In the genomic region with DNA sequence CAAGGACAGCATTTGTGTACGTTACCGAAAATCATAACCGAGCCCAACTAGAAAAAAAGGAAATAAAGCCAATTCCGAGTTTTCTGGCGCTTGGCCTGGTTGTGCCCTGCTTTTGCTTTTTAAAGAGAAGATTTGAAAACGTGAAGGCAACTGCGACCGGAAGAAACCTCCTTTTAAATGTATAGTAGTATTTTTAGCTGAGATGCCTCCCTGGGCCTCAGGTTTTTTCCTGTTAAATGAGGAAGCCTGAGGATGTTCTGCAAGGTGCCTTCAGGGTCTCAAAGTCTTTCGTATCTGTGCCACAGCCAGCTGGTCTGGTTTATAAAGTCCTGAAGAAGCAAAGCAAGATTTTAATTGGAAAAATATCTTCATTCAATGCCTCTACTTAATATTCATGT, we compare ENCODE assay signal across 8 cellular contexts. TPM values are rescaled to one million over a fixed set of nuclear protein-coding genes. Genes with fewer than 3 reads are reported as not detected.
DNase-seq lines count a peak whose midpoint lies in the region; ATAC-seq and TF ChIP-seq lines count a peak whose summit lies in the region.

No MANE protein-coding gene starts in this region.

- peaks cover 20% of the 10 kb centered on the region for H3K36me3 Mint-ChIP-seq in activated CD4-positive, alpha-beta T cell treated with anti-CD3 and anti-CD28 coated beads, Interleukin-2, amount 10 ng/mL, durations not matched to agents 7 days and 5 days (ENCODE audit: low read depth)

- no peaks in the 10 kb centered on the region for H3K9me3 Mint-ChIP-seq in activated CD4-positive, alpha-beta T cell treated with anti-CD3 and anti-CD28 coated beads, Interleukin-2, amount 10 ng/mL, durations not matched to agents 7 days and 5 days

- H3K27ac Mint-ChIP-seq in activated CD4-positive, alpha-beta T cell treated with anti-CD3 and anti-CD28 coated beads, Interleukin-2, amount 10 ng/mL, durations not matched to agents 7 days and 5 days, result peak overlapping the region; percentile 98

- H3K27me3 ChIP-seq in SJSA1 (replicated peaks), result peaks cover 4% of the 10 kb centered on the region; the same call in 1 of the 2 replicates
- H3K27me3 ChIP-seq in gastrocnemius medialis, result no peaks in the 10 kb centered on the region

- peak overlapping the region; percentile 97 for H3K4me3 Mint-ChIP-seq in activated CD4-positive, alpha-beta T cell treated with anti-CD3 and anti-CD28 coated beads, Interleukin-2, amount 10 ng/mL, durations not matched to agents 7 days and 5 days

- H3K27me3 Mint-ChIP-seq in activated CD4-positive, alpha-beta T cell treated with anti-CD3 and anti-CD28 coated beads, Interleukin-2, amount 10 ng/mL, durations not matched to agents 7 days and 5 days, result no peaks in the 10 kb centered on the region

- no peak for TF ChIP-seq CTCF in fibroblast of pulmonary artery (IDR thresholded peaks at IDR 0.05; ENCODE audit: low read length, missing control alignments)
- TF ChIP-seq CTCF in gastrocnemius medialis (IDR thresholded peaks at IDR 0.05 in 4 of 5, conservative IDR thresholded peaks at IDR 0.05 in 1 of 5), result no peak

- POLR2A ChIA-PET in activated CD4-positive, alpha-beta T cell treated with anti-CD3 and anti-CD28 coated beads, Interleukin-2, amount 10 ng/mL, durations not matched to agents 7 days and 5 days (lab: Charles Lee), result interaction anchor here (0.7 kb wide), 1 partner anchor 940 kb away, joined by 3 read pairs; no protein-coding TSS in a partner anchor

- ATAC-seq in HG02938 (IDR thresholded peaks at IDR 0.05; ENCODE audit: unreplicated experiment) (peak; percentile 18), gastrocnemius medialis (peak in 1 of 2 donors; percentile 15)

- peak overlapping the region; percentile 67 for H3K4me3 ChIP-seq in SJSA1
- peak overlapping the region; percentile 89 for H3K4me3 ChIP-seq in fibroblast of pulmonary artery (replicated peaks; ENCODE audit: low read depth, low read length)
- H3K4me3 ChIP-seq in gastrocnemius medialis, result peak overlapping the region; percentile 74 to 96 (median 86)

- H3K9me3 ChIP-seq in SJSA1 (replicated peaks), result no peaks in the 10 kb centered on the region
- H3K9me3 ChIP-seq in gastrocnemius medialis, result no peaks in the 10 kb centered on the region

- H3K27ac ChIP-seq in SJSA1, result no peak overlapping the region
- H3K27ac ChIP-seq in gastrocnemius medialis, result peak overlapping the region; percentile 64 to 73 (median 72)

- H3K4me1 ChIP-seq in SJSA1 (replicated peaks) (peaks cover 5% of the 10 kb centered on the region; the same call in 1 of the 2 replicates), gastrocnemius medialis (peaks cover 0 to 6% of the 10 kb centered on the region in 2 donors)

- no peak for TF ChIP-seq POLR2A in gastrocnemius medialis (IDR thresholded peaks at IDR 0.05)

- in situ Hi-C loops in gastrocnemius medialis (cut with MboI; ENCODE audit: low sequenced_read_pairs in 4 of 4), result loop anchor here in 2 of 4 donors (25.0 kb wide), 3 partner anchors 316 to 666 kb away; a partner anchor contains a TSS

- intact Hi-C loops in gastrocnemius medialis (cut with DNase I; ENCODE audit: low total_unique reads), result loop anchor here (10.0 kb wide), 2 partner anchors 308 to 928 kb away; a partner anchor contains a TSS

- no peak for DNase-seq in activated CD4-positive, alpha-beta T cell treated with anti-CD3 and anti-CD28 coated beads, Interleukin-2, amount 10 ng/mL, durations not matched to agents 7 days and 5 days
- DNase-seq in activated CD4-positive, alpha-beta T cell treated with anti-CD3 and anti-CD28 coated beads for 48 hours, result no peak
- DNase-seq in SJSA1 (ENCODE audit: low read depth in 1 of 2, low spot score in 2 of 2), result no peak
- DNase-seq in fibroblast of pulmonary artery (ENCODE audit: low read depth), result no peak
- DNase-seq in gastrocnemius medialis, result no peak
- DNase-seq in NCI-H2107 (lab: John Stamatoyannopoulos, UW), result no peak
- DNase-seq in NCI-H1930 (lab: John Stamatoyannopoulos, UW), result no peak

- CTCF ChIA-PET in activated CD4-positive, alpha-beta T cell treated with anti-CD3 and anti-CD28 coated beads, Interleukin-2, amount 10 ng/mL, durations not matched to agents 7 days and 5 days (lab: Charles Lee), result interaction anchor here (0.9 to 1.6 kb wide), 6 partner anchors 9 to 310 kb away, joined by 3 to 7 read pairs (median 4); a partner anchor contains a TSS

- H3K36me3 ChIP-seq in SJSA1, result no peaks in the 10 kb centered on the region
- H3K36me3 ChIP-seq in gastrocnemius medialis, result no peaks in the 10 kb centered on the region

- H3K4me1 Mint-ChIP-seq in activated CD4-positive, alpha-beta T cell treated with anti-CD3 and anti-CD28 coated beads, Interleukin-2, amount 10 ng/mL, durations not matched to agents 7 days and 5 days, result peaks cover 44% of the 10 kb centered on the region

RNA-seq across cellular contexts. Expression of a gene that starts 0.4 kb away (rescaled TPM):
- 10 to 100 TPM; 46.3 to 49.2 TPM for total RNA-seq in activated CD4-positive, alpha-beta T cell treated with anti-CD3 and anti-CD28 coated beads, Interleukin-2, amount 10 ng/mL, durations not matched to agents 7 days and 5 days
- 13.8 and 17.0 TPM in 2 replicates for total RNA-seq in SJSA1 (2014; rRNA removed; shearing (Covaris generic))
- total RNA-seq in gastrocnemius medialis, result 1 to 10 TPM; 1.7 to 5.4 (median 2.4) TPM

RNA-seq across cellular contexts. Expression of a gene that starts 27.5 kb away (rescaled TPM):
- total RNA-seq in activated CD4-positive, alpha-beta T cell treated with anti-CD3 and anti-CD28 coated beads, Interleukin-2, amount 10 ng/mL, durations not matched to agents 7 days and 5 days, result not detected
- not detected in 2 replicates for total RNA-seq in SJSA1 (2014; rRNA removed; shearing (Covaris generic))
- not detected for total RNA-seq in gastrocnemius medialis
